Comparison of ENCODE assay signal across 22 cellular contexts in the genomic region with DNA sequence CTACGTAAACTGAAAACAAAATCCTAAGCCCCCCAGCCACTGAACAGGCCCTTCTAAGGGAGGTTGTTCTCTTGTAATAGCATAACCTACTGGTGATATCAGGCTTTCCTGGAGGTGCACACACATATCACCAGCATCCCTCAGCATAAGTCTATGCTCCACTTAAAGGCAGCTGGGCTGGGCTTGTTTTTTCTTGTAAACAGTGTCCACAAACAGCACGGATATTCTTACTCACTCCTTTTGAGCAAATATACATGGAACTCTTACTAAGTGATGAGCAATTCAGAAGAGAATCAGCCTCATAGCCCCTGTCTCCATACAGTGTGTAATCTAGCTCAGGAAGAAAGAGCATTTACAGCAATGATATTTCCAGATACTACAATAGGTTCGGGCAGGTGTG. TPM values are rescaled to one million over a fixed set of nuclear protein-coding genes. Genes with fewer than 3 reads are reported as not detected.
DNase-seq lines count a peak whose midpoint lies in the region; ATAC-seq, FAIRE-seq and TF ChIP-seq lines count a peak whose summit lies in the region.
"Had no signal": no experiment of that assay in that cellular context is flagged by ENCODE, and none has a peak within 500 bp of the region (broad histone marks: within the 10 kb centered on the region; RNA-seq: fewer than 3 reads in every experiment).

No MANE protein-coding gene starts in this region.

- H3K4me3 ChIP-seq in A549 (no peak overlapping the region), RWPE2 (ENCODE audit: severe bottlenecking) (no peak overlapping the region), heart right ventricle (no peak overlapping the region)
- H3K4me3 ChIP-seq: GM12878 had no signal

- H3K27me3 ChIP-seq in RWPE2 (ENCODE audit: insufficient read depth, poor library complexity, severe bottlenecking) (no peaks in the 10 kb centered on the region), foreskin keratinocyte (no peaks in the 10 kb centered on the region), heart right ventricle (peaks cover 0 to 34% (median 13%) of the 10 kb centered on the region in 7 donors)
- H3K27me3 ChIP-seq: BE2C had no signal

- ATAC-seq in A549: peak; percentile 30 to 52; a peak in 3 of 6 replicates
- peak; percentile 51; the same call in 2 of the 3 replicates for ATAC-seq in RWPE2 (ENCODE audit: low read depth)
- ATAC-seq in foreskin keratinocyte: peak; percentile 43
- ATAC-seq in heart right ventricle: no peak
- ATAC-seq: GM12878, HCT116 had no signal

- CTCF ChIA-PET in A549 (lab: Yijun Ruan, JAX): interaction anchor here (0.7 to 1.4 kb wide), 3 partner anchors 11 to 299 kb away, joined by 3 to 5 read pairs (median 3); no protein-coding TSS in a partner anchor

- TF ChIP-seq CTCF in A549 (IDR thresholded peaks at IDR 0.05): no peak
- TF ChIP-seq CTCF in RWPE2 (IDR thresholded peaks at IDR 0.05; ENCODE audit: poor library complexity, severe bottlenecking): no peak
- TF ChIP-seq CTCF in foreskin keratinocyte (conservative IDR thresholded peaks at IDR 0.05): no peak
- no peak for TF ChIP-seq CTCF in heart right ventricle (IDR thresholded peaks at IDR 0.05)

- POLR2A ChIA-PET in A549 (lab: Yijun Ruan, JAX): no interaction called here

- H3K27ac ChIP-seq in A549 (no peak overlapping the region), RWPE2 (ENCODE audit: poor library complexity, severe bottlenecking) (no peak overlapping the region), foreskin keratinocyte (no peak overlapping the region), heart right ventricle (no peak overlapping the region)

- no peaks in the 10 kb centered on the region for H3K36me3 ChIP-seq in RWPE2 (ENCODE audit: low read depth)
- no peaks in the 10 kb centered on the region for H3K36me3 ChIP-seq in heart right ventricle
- H3K36me3 ChIP-seq: BE2C had no signal

- FAIRE-seq in A549 (lab: Jason Lieb, UNC): no peak
- FAIRE-seq: D721Med, GM12878, HTR-8/SVneo had no signal

- no peak for TF ChIP-seq RAD21 in A549 (conservative IDR thresholded peaks at IDR 0.05 in 1 of 2, IDR thresholded peaks at IDR 0.05 in 1 of 2)

- WGBS in A549 (ENCODE audit: missing lambda C conversion rate): 27% methylated on average over 3 of the region's 3 CpGs
- WGBS in heart right ventricle, 2 donors: 88 to 91% methylated on average over 3 of the region's 3 CpGs

- no peak for TF ChIP-seq POLR2A in A549 (IDR thresholded peaks at IDR 0.05; ENCODE audit: low read length)

- H3K4me1 ChIP-seq in A549: no peaks in the 10 kb centered on the region
- H3K4me1 ChIP-seq in RWPE2 (ENCODE audit: insufficient read depth, poor library complexity, severe bottlenecking): no peaks in the 10 kb centered on the region
- H3K4me1 ChIP-seq in foreskin keratinocyte: no peaks in the 10 kb centered on the region
- no peaks in the 10 kb centered on the region for H3K4me1 ChIP-seq in heart right ventricle
- H3K4me1 ChIP-seq: BE2C, Caco-2 had no signal

- DNase-seq in A549 (ENCODE audit: low read depth in 1 of 2, low spot score in 1 of 2) (no peak), DMS53 treated with DMSO at 0.1 percent for 48 hours (lab: John Stamatoyannopoulos, UW; ENCODE audit: unreplicated experiment) (peak; percentile 3), RWPE2 (ENCODE audit: low spot score) (no peak), foreskin keratinocyte (peak; percentile 53 to 61), iPS-NIHi11 (ENCODE audit: low spot score) (no peak), NAMALWA (ENCODE audit: low spot score) (no peak), heart right ventricle (no peak)
- DNase-seq: 8988T; BE2C; C1 segment of cervical spinal cord; Caco-2; CD4-positive, alpha-beta T cell; DMS79 treated with DMSO at 0.1 percent for 48 hours; GOT3; H7; HFFc6 had no signal

- TF ChIP-seq EP300 in A549 (IDR thresholded peaks at IDR 0.05): no peak

- H3K4me2 ChIP-seq in A549: no peak overlapping the region

- intact Hi-C loops in heart right ventricle (cut with DNase I): no loop called here

- H3K9me3 ChIP-seq in A549 (no peaks in the 10 kb centered on the region), RWPE2 (ENCODE audit: severe bottlenecking) (no peaks in the 10 kb centered on the region), heart right ventricle (no peaks in the 10 kb centered on the region)
- H3K9me3 ChIP-seq: BE2C, Caco-2 had no signal

TF ChIP-seq in A549, 52 proteins besides CTCF, POLR2A, EP300 and RAD21 (continues in another document):
- TF ChIP-seq TP53 (CRISPR knock-in tag; IDR thresholded peaks at IDR 0.05) (no peak), TFCP2L1 (CRISPR knock-in tag; IDR thresholded peaks at IDR 0.05) (no peak), RFX5 (IDR thresholded peaks at IDR 0.05) (no peak), NPAS2 (CRISPR knock-in tag; IDR thresholded peaks at IDR 0.05; ENCODE audit: borderline replicate concordance) (no peak), KDM1A (IDR thresholded peaks at IDR 0.05; ENCODE audit: low read depth) (no peak), KDM5A (IDR thresholded peaks at IDR 0.05) (no peak), RCOR1 (IDR thresholded peaks at IDR 0.05; ENCODE audit: low read depth, low read length) (no peak)
- TF ChIP-seq, protein P1, sequence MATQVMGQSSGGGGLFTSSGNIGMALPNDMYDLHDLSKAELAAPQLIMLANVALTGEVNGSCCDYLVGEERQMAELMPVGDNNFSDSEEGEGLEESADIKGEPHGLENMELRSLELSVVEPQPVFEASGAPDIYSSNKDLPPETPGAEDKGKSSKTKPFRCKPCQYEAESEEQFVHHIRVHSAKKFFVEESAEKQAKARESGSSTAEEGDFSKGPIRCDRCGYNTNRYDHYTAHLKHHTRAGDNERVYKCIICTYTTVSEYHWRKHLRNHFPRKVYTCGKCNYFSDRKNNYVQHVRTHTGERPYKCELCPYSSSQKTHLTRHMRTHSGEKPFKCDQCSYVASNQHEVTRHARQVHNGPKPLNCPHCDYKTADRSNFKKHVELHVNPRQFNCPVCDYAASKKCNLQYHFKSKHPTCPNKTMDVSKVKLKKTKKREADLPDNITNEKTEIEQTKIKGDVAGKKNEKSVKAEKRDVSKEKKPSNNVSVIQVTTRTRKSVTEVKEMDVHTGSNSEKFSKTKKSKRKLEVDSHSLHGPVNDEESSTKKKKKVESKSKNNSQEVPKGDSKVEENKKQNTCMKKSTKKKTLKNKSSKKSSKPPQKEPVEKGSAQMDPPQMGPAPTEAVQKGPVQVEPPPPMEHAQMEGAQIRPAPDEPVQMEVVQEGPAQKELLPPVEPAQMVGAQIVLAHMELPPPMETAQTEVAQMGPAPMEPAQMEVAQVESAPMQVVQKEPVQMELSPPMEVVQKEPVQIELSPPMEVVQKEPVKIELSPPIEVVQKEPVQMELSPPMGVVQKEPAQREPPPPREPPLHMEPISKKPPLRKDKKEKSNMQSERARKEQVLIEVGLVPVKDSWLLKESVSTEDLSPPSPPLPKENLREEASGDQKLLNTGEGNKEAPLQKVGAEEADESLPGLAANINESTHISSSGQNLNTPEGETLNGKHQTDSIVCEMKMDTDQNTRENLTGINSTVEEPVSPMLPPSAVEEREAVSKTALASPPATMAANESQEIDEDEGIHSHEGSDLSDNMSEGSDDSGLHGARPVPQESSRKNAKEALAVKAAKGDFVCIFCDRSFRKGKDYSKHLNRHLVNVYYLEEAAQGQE (IDR thresholded peaks at IDR 0.05): no peak

RNA-seq across cellular contexts. Expression of a gene that starts 2.4 kb away (rescaled TPM):
- polyA plus RNA-seq in A549 (2011; rRNA removed) (not detected in 2 replicates), A549 (2017; fragmentation: RNase III; extraction: RNeasy Plus Mini Kit Qiagen cat#74134 plus additional on column Dnase treatment) (not detected in 3 replicates), foreskin keratinocyte (not detected in 2 replicates), heart right ventricle (not detected)
- polyA plus RNA-seq in A549 (2012; cell fraction: cytosol; rRNA removed): not detected in 2 replicates
- not detected in 2 replicates for polyA plus RNA-seq in A549 (2012; cell fraction: nucleus; rRNA removed)
- not detected in 2 replicates for polyA minus RNA-seq in A549 (2011; rRNA and poly(A)+ RNA removed)
- total RNA-seq in foreskin keratinocyte (not detected in 2 replicates), heart right ventricle (under 1 TPM in 2 of 10 donors, not detected in 8; 0.10 to 0.17 TPM)
- total RNA-seq: Caco-2; CD4-positive, alpha-beta T cell; G401; GM12878; H7; HFFc6 had no signal
- polyA plus RNA-seq: GM12878, IgD-negative memory B cell had no signal

RNA-seq across cellular contexts. Expression of a gene that starts 5.9 kb away (rescaled TPM):
- polyA plus RNA-seq in A549 (2011; rRNA removed) (not detected in 2 replicates), A549 (2017; fragmentation: RNase III; extraction: RNeasy Plus Mini Kit Qiagen cat#74134 plus additional on column Dnase treatment) (not detected in 3 replicates), foreskin keratinocyte (not detected in 2 replicates), heart right ventricle (1 to 10 TPM in 1 of 2 donors, under 1 TPM in 1; 0.16 to 4.0 TPM)
- not detected in 2 replicates for polyA plus RNA-seq in A549 (2012; cell fraction: cytosol; rRNA removed)
- not detected in 2 replicates for polyA plus RNA-seq in A549 (2012; cell fraction: nucleus; rRNA removed)
- polyA minus RNA-seq in A549 (2011; rRNA and poly(A)+ RNA removed): not detected in 2 replicates
- total RNA-seq in foreskin keratinocyte (not detected in 2 replicates), heart right ventricle (1 to 10 TPM in 1 of 10 donors, under 1 TPM in 4, not detected in 5; 0.13 to 3.1 (median 0.53) TPM)
- total RNA-seq: Caco-2; CD4-positive, alpha-beta T cell; G401; GM12878; H7; HFFc6 had no signal
- polyA plus RNA-seq: GM12878, IgD-negative memory B cell had no signal

RNA-seq across cellular contexts. Expression of a gene that starts 13.6 kb away (rescaled TPM):
- polyA plus RNA-seq in A549 (2011; rRNA removed): not detected in 2 replicates
- polyA plus RNA-seq in A549 (2012; cell fraction: cytosol; rRNA removed): not detected in 2 replicates
- not detected in 2 replicates for polyA plus RNA-seq in A549 (2012; cell fraction: nucleus; rRNA removed)
- not detected in 3 replicates for polyA plus RNA-seq in A549 (2017; fragmentation: RNase III; extraction: RNeasy Plus Mini Kit Qiagen cat#74134 plus additional on column Dnase treatment)
- not detected in 2 replicates for polyA minus RNA-seq in A549 (2011; rRNA and poly(A)+ RNA removed)
- total RNA-seq in foreskin keratinocyte: not detected in 2 replicates
- not detected in 2 replicates for polyA plus RNA-seq in foreskin keratinocyte
- total RNA-seq in heart right ventricle: not detected
- not detected for polyA plus RNA-seq in heart right ventricle
- total RNA-seq: Caco-2; CD4-positive, alpha-beta T cell; G401; GM12878; H7; HFFc6 had no signal
- polyA plus RNA-seq: GM12878, IgD-negative memory B cell had no signal

RNA-seq across cellular contexts. Expression of a gene that starts 44.6 kb away (rescaled TPM):
- 0.04 and 0.05 TPM in 2 replicates for polyA plus RNA-seq in A549 (2011; rRNA removed)
- 0.05 and 0.12 TPM in 2 replicates for polyA plus RNA-seq in A549 (2012; cell fraction: cytosol; rRNA removed)
- polyA plus RNA-seq in A549 (2012; cell fraction: nucleus; rRNA removed): 0.22 and 0.28 TPM in 2 replicates
- polyA plus RNA-seq in A549 (2017; fragmentation: RNase III; extraction: RNeasy Plus Mini Kit Qiagen cat#74134 plus additional on column Dnase treatment): 0.03 to 0.10 TPM (median 0.09 TPM) in 3 replicates
- polyA minus RNA-seq in A549 (2011; rRNA and poly(A)+ RNA removed): 0.29 TPM in 1 of 2 replicates, not detected in the other
- total RNA-seq in foreskin keratinocyte: 0.92 and 1.8 TPM in 2 replicates
- polyA plus RNA-seq in foreskin keratinocyte: 0.51 and 1.2 TPM in 2 replicates
- total RNA-seq in heart right ventricle: 1 to 10 TPM in 3 of 10 donors, under 1 TPM in 7; 0.12 to 1.3 (median 0.49) TPM
- under 1 TPM; 0.12 to 0.29 TPM for polyA plus RNA-seq in heart right ventricle
- total RNA-seq: Caco-2, G401, HFFc6 had no signal
- polyA plus RNA-seq: IgD-negative memory B cell had no signal

Comparison
In these comparisons a context has a peak if more than half of its experiments do, and no peak if none do; other contexts are left out.
1. ATAC-seq: peak in A549 (2 of 2), RWPE2 (single experiment) and foreskin keratinocyte (single experiment); none in heart right ventricle (0 of 8).
2. DNase-seq: peak in DMS53 treated with DMSO at 0.1 percent for 48 hours (single experiment) and foreskin keratinocyte (2 of 2); none in A549 (0 of 2), RWPE2 (single experiment), iPS-NIHi11 (single experiment), NAMALWA (single experiment) and heart right ventricle (0 of 2).